22 cellular contexts compared by ENCODE assay signal in the genomic region with DNA sequence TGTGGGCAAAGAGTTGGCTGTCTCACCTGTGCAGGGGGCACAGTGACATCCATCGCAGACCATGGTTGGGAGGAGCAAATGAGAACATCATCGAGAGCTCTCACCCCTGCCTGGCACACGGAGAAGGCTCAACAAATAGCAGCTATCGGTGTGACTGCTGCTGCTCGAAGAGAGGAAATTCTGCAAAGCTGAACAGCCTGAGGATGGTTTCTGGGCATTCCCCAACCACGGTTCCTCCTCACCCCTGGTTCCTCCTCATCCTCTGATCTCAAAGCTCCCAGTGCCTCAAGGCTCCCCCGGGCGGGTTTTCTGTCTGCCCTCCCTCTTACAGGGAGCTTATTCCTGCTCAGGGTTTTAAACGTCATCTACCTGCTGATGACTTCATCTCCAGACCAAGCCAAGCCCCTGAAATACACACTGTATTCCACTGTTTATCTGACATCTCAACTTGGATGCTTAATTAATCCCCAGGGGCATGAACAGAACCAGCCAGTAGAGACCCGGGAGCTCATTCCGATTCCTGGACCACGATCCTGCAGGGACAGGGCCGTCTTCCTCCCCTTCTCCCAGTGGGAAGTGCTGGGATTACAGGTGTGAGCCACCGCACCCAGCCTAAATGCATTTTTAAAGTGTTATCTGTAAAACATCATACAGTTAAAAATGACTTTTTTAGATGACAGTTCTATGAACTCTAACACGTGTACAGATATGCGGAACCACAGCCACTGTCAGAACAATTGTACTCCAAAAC. TPM values are rescaled to one million over a fixed set of nuclear protein-coding genes. Genes with fewer than 3 reads are reported as not detected.
A peak's percentile ranks its signal among the peaks of the same experiment; 100 is the strongest.
DNase-seq lines count a peak whose midpoint lies in the region; ATAC-seq, FAIRE-seq and TF ChIP-seq lines count a peak whose summit lies in the region.
"Had no signal": no experiment of that assay in that cellular context is flagged by ENCODE, and none has a peak within 500 bp of the region (broad histone marks: within the 10 kb centered on the region; RNA-seq: fewer than 3 reads in every experiment).

No MANE protein-coding gene starts in this region.

- H3K9me3 ChIP-seq in keratinocyte (ENCODE audit: control insufficient read depth, low read depth, low read length) (no peaks in the 10 kb centered on the region), transverse colon (no peaks in the 10 kb centered on the region)
- H3K9me3 ChIP-seq: psoas muscle, uterus had no signal

- H3K9me3 Mint-ChIP-seq in GM23338: no peaks in the 10 kb centered on the region
- H3K9me3 Mint-ChIP-seq: nephron progenitor cell had no signal

- H4K20me1 ChIP-seq in GM23338 (replicated peaks; ENCODE audit: insufficient read depth) (no peaks in the 10 kb centered on the region), keratinocyte (ENCODE audit: control insufficient read depth, extremely low read depth, insufficient read depth, low read length) (no peaks in the 10 kb centered on the region)

- H3K27me3 ChIP-seq in GM23338 (ENCODE audit: insufficient read depth) (no peaks in the 10 kb centered on the region), keratinocyte (ENCODE audit: control insufficient read depth, extremely low read depth, insufficient read depth, low read length) (peaks cover 5% of the 10 kb centered on the region), transverse colon (peaks cover 13% of the 10 kb centered on the region)
- H3K27me3 ChIP-seq: hepatocyte, uterus had no signal

- H3K4me2 ChIP-seq in GM23338 (no peak overlapping the region), keratinocyte (ENCODE audit: control insufficient read depth, extremely low read depth, insufficient read depth, low read depth, low read length) (no peak overlapping the region)
- H3K4me2 ChIP-seq: hepatocyte had no signal

- no peaks in the 10 kb centered on the region for H3K9me1 ChIP-seq in keratinocyte (ENCODE audit: control insufficient read depth, extremely low read depth, insufficient read depth, low read length)

- H3K4me3 ChIP-seq in GM23338 (no peak overlapping the region), keratinocyte (ENCODE audit: control insufficient read depth in 2 of 3, extremely low read depth in 1 of 3, insufficient read depth in 2 of 3, low read depth in 1 of 3, low read length in 3 of 3) (no peak overlapping the region), transverse colon (no peak overlapping the region)
- H3K4me3 ChIP-seq: hepatocyte, psoas muscle, uterus had no signal

- 67 to 82% methylated on average over 8 to 16 of the region's 16 CpGs for WGBS in transverse colon (ENCODE audit: low coverage in 1 of 2), 2 donors

- no peaks in the 10 kb centered on the region for H3K9me2 ChIP-seq in GM23338 (ENCODE audit: insufficient read depth)

- in situ Hi-C loops in transverse colon (cut with MboI; ENCODE audit: low pct_ligation_motif_present in 1 of 4, low pct_unique_long_range_greater_than_20kb in 1 of 4, low sequenced_read_pairs in 3 of 4): no loop called here

- H3K9ac ChIP-seq in keratinocyte (ENCODE audit: control insufficient read depth, extremely low read depth, insufficient read depth, low read length): no peak overlapping the region

- H3K4me1 ChIP-seq in GM23338 (ENCODE audit: insufficient read depth): no peaks in the 10 kb centered on the region
- H3K4me1 ChIP-seq in keratinocyte (ENCODE audit: control insufficient read depth, extremely low read depth, insufficient read depth, low read length): peaks cover 10% of the 10 kb centered on the region
- peaks cover 0 to 14% (median 6%) of the 10 kb centered on the region in 4 donors for H3K4me1 ChIP-seq in transverse colon
- H3K4me1 ChIP-seq: psoas muscle, uterus had no signal

- H3K79me2 ChIP-seq in GM23338 (replicated peaks; ENCODE audit: insufficient read depth) (no peaks in the 10 kb centered on the region), keratinocyte (ENCODE audit: control insufficient read depth, insufficient read depth, low read length) (no peaks in the 10 kb centered on the region)
- H3K79me2 ChIP-seq: hepatocyte had no signal

- no peaks in the 10 kb centered on the region for H3K36me3 ChIP-seq in GM23338 (ENCODE audit: insufficient read depth)
- no peaks in the 10 kb centered on the region for H3K36me3 ChIP-seq in keratinocyte (ENCODE audit: control insufficient read depth in 2 of 2, extremely low read depth in 1 of 2, insufficient read depth in 2 of 2, low read length in 2 of 2)
- no peaks in the 10 kb centered on the region for H3K36me3 ChIP-seq in transverse colon
- H3K36me3 ChIP-seq: uterus had no signal

- peaks cover 3% of the 10 kb centered on the region for H3K27me3 Mint-ChIP-seq in GM23338 (ENCODE audit: insufficient read depth, low read depth, poor library complexity)

- peaks cover 6% of the 10 kb centered on the region; the same call in 2 of the 3 replicates for H3K4me1 Mint-ChIP-seq in GM23338

- no peak for FAIRE-seq in keratinocyte (lab: Jason Lieb, UNC)
- FAIRE-seq: astrocyte, islet of Langerhans, small intestine had no signal

- H3K27ac ChIP-seq in GM23338 (ENCODE audit: low read depth) (no peak overlapping the region), keratinocyte (ENCODE audit: control insufficient read depth, insufficient read depth, low read length) (no peak overlapping the region), transverse colon (no peak overlapping the region)
- H3K27ac ChIP-seq: hepatocyte, psoas muscle, RWPE1, uterus had no signal

- ATAC-seq in GM23338 (peak; percentile 57; the same call in 2 of the 3 replicates), GM21423 (IDR thresholded peaks at IDR 0.05; ENCODE audit: unreplicated experiment) (no peak)
- ATAC-seq: psoas muscle had no signal

- H2AFZ ChIP-seq in GM23338: no peak overlapping the region
- H2AFZ ChIP-seq in keratinocyte (ENCODE audit: control insufficient read depth, low read length): no peak overlapping the region
- H2AFZ ChIP-seq: hepatocyte had no signal

- DNase-seq in activated CD8-positive, alpha-beta memory T cell treated with anti-CD3 and anti-CD28 coated beads, Interleukin-2, amount 50 U/mL, for 4 hours: peak; percentile 60
- no peak for DNase-seq in activated CD8-positive, alpha-beta memory T cell treated with anti-CD3 and anti-CD28 coated beads for 24 hours
- DNase-seq in GM23338 (ENCODE audit: low spot score): peak; percentile 21
- peak; percentile 21 to 28 for DNase-seq in activated CD4-positive, alpha-beta T cell treated with anti-CD3 and anti-CD28 coated beads, Interleukin-2, amount 50 U/mL, for 4 hours
- no peak for DNase-seq in keratinocyte (ENCODE audit: low read depth, low spot score)
- DNase-seq in transverse colon: no peak
- DNase-seq in Ammon's horn (ENCODE audit: low spot score): no peak
- DNase-seq: HCEC 1CT; NCI-H1930; NCI-H446 treated with DMSO at 0.1 percent for 48 hours; nephron progenitor cell; NK-92 treated with Interleukin-12 subunit alpha and Interleukin-12 subunit beta, amount 100 ng/mL, for 24 hours; psoas muscle; small intestine; stimulated activated CD4-positive, alpha-beta T cell treated with anti-CD3 and anti-CD28 coated beads, Interleukin-4, amount 100 ng/mL, for 1 hour; substantia nigra; uterus had no signal

- dilution Hi-C loops in keratinocyte (cut with MboI; ENCODE audit: extremely low pct_ligation_motif_present, low sequenced_read_pairs): no loop called here

- TF ChIP-seq EP300 in transverse colon (IDR thresholded peaks at IDR 0.05; ENCODE audit: low read depth): no peak

- intact Hi-C loops in transverse colon (cut with DNase I; ENCODE audit: low total_unique reads): no loop called here

- H3K4me3 Mint-ChIP-seq in GM23338: no peak overlapping the region
- H3K4me3 Mint-ChIP-seq: nephron progenitor cell had no signal

- no peak overlapping the region for H3K27ac Mint-ChIP-seq in GM23338
- H3K27ac Mint-ChIP-seq: nephron progenitor cell had no signal

- H3F3A ChIP-seq in GM23338 (replicated peaks; ENCODE audit: low read depth): no peaks in the 10 kb centered on the region

- H3K36me3 Mint-ChIP-seq in GM23338 (ENCODE audit: low read depth): no peaks in the 10 kb centered on the region

- no peak for TF ChIP-seq POLR2A in transverse colon (IDR thresholded peaks at IDR 0.05)

- TF ChIP-seq CTCF in GM23338 (conservative IDR thresholded peaks at IDR 0.05; ENCODE audit: low read depth in 2 of 2) (no peak), keratinocyte (optimal IDR thresholded peaks at IDR 0.05 in 1 of 3, IDR thresholded peaks at IDR 0.05 in 1 of 3, conservative IDR thresholded peaks at IDR 0.05 in 1 of 3; ENCODE audit: extremely low read depth in 1 of 3, insufficient read depth in 2 of 3, low read length in 3 of 3) (peak in 2 of 3 experiments; percentile 2 to 11), transverse colon (IDR thresholded peaks at IDR 0.05) (no peak)

RNA-seq across cellular contexts. Expression of a gene that starts 19.5 kb away (rescaled TPM):
- total RNA-seq in GM23338 (2014; rRNA removed; shearing (Covaris generic)): 33.1 and 36.5 TPM in 2 replicates
- polyA plus RNA-seq in GM23338 (2016; fragmentation: Nextera tagmentation; extraction: Ambion mirVana) (17.7 and 18.8 TPM in 2 replicates), keratinocyte (9.9 to 17.1 TPM (median 13.0 TPM) in 3 replicates)
- 21.5 TPM for polyA plus RNA-seq in keratinocyte (2011; ENCODE audit: low read depth)
- 6.7 and 8.9 TPM in 2 replicates for polyA plus RNA-seq in keratinocyte (2011; cell fraction: cytosol; rRNA removed)
- polyA plus RNA-seq in keratinocyte (2011; cell fraction: nucleus; rRNA removed): 48.0 and 48.8 TPM in 2 replicates
- 12.5 and 14.4 TPM in 2 replicates for polyA plus RNA-seq in keratinocyte (2012; ENCODE audit: low replicate concordance)
- 13.5 to 28.4 TPM (median 14.1 TPM) in 3 replicates for polyA minus RNA-seq in keratinocyte
- 10.4 TPM for polyA minus RNA-seq in keratinocyte (2011; cell fraction: cytosol; rRNA and poly(A)+ RNA removed)
- 16.9 and 32.6 TPM in 2 replicates for polyA minus RNA-seq in keratinocyte (2011; cell fraction: nucleus; rRNA and poly(A)+ RNA removed)
- 10 to 100 TPM in 3 of 4 donors, 1 to 10 TPM in 1; 6.6 to 22.4 (median 15.2) TPM for total RNA-seq in transverse colon

RNA-seq across cellular contexts. Expression of a gene that starts 37.0 kb away (rescaled TPM):
- 69.1 and 90.1 TPM in 2 replicates for total RNA-seq in GM23338 (2014; rRNA removed; shearing (Covaris generic))
- polyA plus RNA-seq in GM23338 (2016; fragmentation: Nextera tagmentation; extraction: Ambion mirVana) (20.6 and 21.8 TPM in 2 replicates), keratinocyte (18.5 to 30.2 TPM (median 29.9 TPM) in 3 replicates)
- 10.9 TPM for polyA plus RNA-seq in keratinocyte (2011; ENCODE audit: low read depth)
- polyA plus RNA-seq in keratinocyte (2011; cell fraction: cytosol; rRNA removed): 16.9 and 36.5 TPM in 2 replicates
- polyA plus RNA-seq in keratinocyte (2011; cell fraction: nucleus; rRNA removed): 34.4 and 36.4 TPM in 2 replicates
- polyA plus RNA-seq in keratinocyte (2012; ENCODE audit: low replicate concordance): 20.1 and 24.6 TPM in 2 replicates
- 22.8 to 61.5 TPM (median 42.7 TPM) in 3 replicates for polyA minus RNA-seq in keratinocyte
- polyA minus RNA-seq in keratinocyte (2011; cell fraction: cytosol; rRNA and poly(A)+ RNA removed): 36.3 TPM
- polyA minus RNA-seq in keratinocyte (2011; cell fraction: nucleus; rRNA and poly(A)+ RNA removed): 54.2 and 95.6 TPM in 2 replicates
- 10 to 100 TPM; 16.7 to 78.1 (median 67.4) TPM for total RNA-seq in transverse colon

Comparison
In these comparisons a context has a peak if more than half of its experiments do, and no peak if none do; other contexts are left out.
1. DNase-seq: peak in activated CD8-positive, alpha-beta memory T cell treated with anti-CD3 and anti-CD28 coated beads, Interleukin-2, amount 50 U/mL, for 4 hours (single experiment), GM23338 (single experiment) and activated CD4-positive, alpha-beta T cell treated with anti-CD3 and anti-CD28 coated beads, Interleukin-2, amount 50 U/mL, for 4 hours (2 of 2); none in activated CD8-positive, alpha-beta memory T cell treated with anti-CD3 and anti-CD28 coated beads for 24 hours (single experiment), keratinocyte (single experiment), transverse colon (single experiment) and Ammon's horn (single experiment).
2. CTCF ChIP-seq: peak in keratinocyte (2 of 3); none in GM23338 (0 of 2) and transverse colon (0 of 5).